ENCODE assay signal across 8 cellular contexts in genomic region chr3:188296761-188297689, GRCh38.
DNase-seq lines count a peak whose midpoint lies in the region; ATAC-seq and TF ChIP-seq lines count a peak whose summit lies in the region.

No MANE protein-coding gene starts in this region.

- peak overlapping the region; percentile 77 for H3K27ac ChIP-seq in epithelial cell of prostate

- no peak for ATAC-seq in GM18505 (IDR thresholded peaks at IDR 0.05; ENCODE audit: unreplicated experiment)

- DNase-seq in COLO668 (lab: John Stamatoyannopoulos, UW; ENCODE audit: unreplicated experiment) (peak; percentile 4), NCI-H460 (ENCODE audit: extremely low read depth, low read depth) (peak; percentile 27), epithelial cell of prostate (ENCODE audit: low read depth, low spot score) (no peak), non-pigmented ciliary epithelial cell (ENCODE audit: low read depth) (peak; percentile 68), NCI-H774 (lab: John Stamatoyannopoulos, UW) (no peak), NCI-H146 (lab: John Stamatoyannopoulos, UW) (no peak), NCI-H2081 (lab: John Stamatoyannopoulos, UW) (no peak)

- no peak for TF ChIP-seq POLR2A in GM18505 (IDR thresholded peaks at IDR 0.05; ENCODE audit: borderline replicate concordance, extremely low read depth, insufficient read depth, insufficient read length)

Comparison
In these comparisons a context has a peak if more than half of its experiments do, and no peak if none do; other contexts are left out.
1. DNase-seq: peak in COLO668 (single experiment), NCI-H460 (single experiment) and non-pigmented ciliary epithelial cell (single experiment); none in epithelial cell of prostate (single experiment), NCI-H774 (single experiment), NCI-H146 (single experiment) and NCI-H2081 (0 of 2).